ENCODE assay signal across 1 cellular context in genomic region chr16:28846080-28846932, GRCh38.
TF ChIP-seq lines count a peak whose summit lies in the region.

Gene TUFM (minus strand): TSS chr16:28846348. CDS start chr16:28846269, 79 bp downstream.

TF ChIP-seq in HepG2, 621 proteins besides CTCF, POLR2A, EP300 and RAD21 (continued from another document and continues in another):
- TF ChIP-seq PRDM15 (CRISPR knock-in tag; IDR thresholded peaks at IDR 0.05) (no peak), PREB (CRISPR knock-in tag; IDR thresholded peaks at IDR 0.05) (no peak), TBX3 (IDR thresholded peaks at IDR 0.05; ENCODE audit: borderline replicate concordance) (0 out of 2 replicates have a peak, but pooled peaks have one; percentile 43), EHMT2 (IDR thresholded peaks at IDR 0.05; ENCODE audit: borderline replicate concordance, low read depth, low read length) (no peak), PPARG (CRISPR knock-in tag; conservative IDR thresholded peaks at IDR 0.05) (0 out of 2 replicates have a peak, but pooled peaks have one; percentile 55), MLXIP (CRISPR knock-in tag; IDR thresholded peaks at IDR 0.05; ENCODE audit: borderline replicate concordance) (peak; percentile 63; the same call in 1 of the 2 replicates), ZFYVE20 (CRISPR knock-in tag; IDR thresholded peaks at IDR 0.05; ENCODE audit: borderline replicate concordance, low read depth) (no peak), ZNF276 (CRISPR knock-in tag; IDR thresholded peaks at IDR 0.05; ENCODE audit: low read depth) (no peak), JARID2 (CRISPR knock-in tag; IDR thresholded peaks at IDR 0.05; ENCODE audit: insufficient replicate concordance) (no peak), PRDM4 (CRISPR knock-in tag; IDR thresholded peaks at IDR 0.05; ENCODE audit: borderline replicate concordance) (no peak; the same call in 1 of the 2 replicates), HIVEP1 (CRISPR knock-in tag; IDR thresholded peaks at IDR 0.05) (peak; percentile 78), NFYC (CRISPR knock-in tag; IDR thresholded peaks at IDR 0.05) (peak; percentile 77), REST (IDR thresholded peaks at IDR 0.05; ENCODE audit: borderline replicate concordance in 1 of 2, low read depth in 1 of 2, low read length in 2 of 2) (no peak; a peak in 1 of 4 replicates), ZNF740 (CRISPR knock-in tag; IDR thresholded peaks at IDR 0.05) (0 out of 2 replicates have a peak, but pooled peaks have one; percentile 20), HDAC2 (CRISPR knock-in tag; IDR thresholded peaks at IDR 0.05) (peak; percentile 81), MEF2D (CRISPR knock-in tag; IDR thresholded peaks at IDR 0.05) (peak; percentile 95), SSRP1 (CRISPR knock-in tag; IDR thresholded peaks at IDR 0.05) (peak; percentile 83; the same call in 1 of the 2 replicates), TAF15 (IDR thresholded peaks at IDR 0.05; ENCODE audit: low read depth, low read length, poor library complexity, severe bottlenecking) (peak; percentile 70), NKX3-1 (CRISPR knock-in tag; IDR thresholded peaks at IDR 0.05) (peak; percentile 34), ZNF18 (CRISPR knock-in tag; IDR thresholded peaks at IDR 0.05; ENCODE audit: insufficient replicate concordance) (no peak), ZNF749 (CRISPR knock-in tag; IDR thresholded peaks at IDR 0.05; ENCODE audit: borderline replicate concordance) (0 out of 2 replicates have a peak, but pooled peaks have one; percentile 35), ZNF280D (CRISPR knock-in tag; IDR thresholded peaks at IDR 0.05) (peak; percentile 92), RCOR2 (CRISPR knock-in tag; IDR thresholded peaks at IDR 0.05) (peak; percentile 94), ZNF256 (CRISPR knock-in tag; conservative IDR thresholded peaks at IDR 0.05) (0 out of 2 replicates have a peak, but pooled peaks have one; percentile 39), THRA (CRISPR knock-in tag; IDR thresholded peaks at IDR 0.05; ENCODE audit: borderline replicate concordance) (peak; percentile 60; the same call in 1 of the 2 replicates), CBX5 (CRISPR knock-in tag; IDR thresholded peaks at IDR 0.05; ENCODE audit: borderline replicate concordance) (peak; percentile 83; the same call in 1 of the 2 replicates), CENPT (CRISPR knock-in tag; IDR thresholded peaks at IDR 0.05; ENCODE audit: low read depth) (no peak), FIP1L1 (IDR thresholded peaks at IDR 0.05; ENCODE audit: borderline replicate concordance, insufficient read depth, low read depth, low read length) (peak; percentile 91; the same call in 1 of the 2 replicates), NFKB2 (CRISPR knock-in tag; IDR thresholded peaks at IDR 0.05; ENCODE audit: borderline replicate concordance) (peak; percentile 85; the same call in 1 of the 2 replicates)
